ENCODE assay signal across 16 cellular contexts in the genomic region with DNA sequence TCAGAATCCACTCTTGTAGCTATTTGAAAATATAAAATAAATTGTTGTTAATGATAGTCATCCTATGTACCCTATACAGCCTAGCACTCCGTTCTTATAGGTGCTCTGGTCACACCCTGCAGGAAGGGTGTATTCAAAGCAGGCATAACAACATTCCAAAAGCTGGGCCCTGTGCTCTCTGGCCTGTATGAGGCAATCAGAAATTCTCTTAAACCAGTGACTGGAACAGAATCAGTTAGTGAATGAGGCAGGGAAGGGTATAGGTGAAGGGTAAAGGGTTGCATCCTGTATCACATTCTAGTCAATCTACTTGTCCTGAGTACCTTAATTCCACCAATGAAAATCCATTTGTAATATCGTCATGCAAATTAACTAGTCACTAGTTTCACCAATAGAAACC.
DNase-seq lines count a peak whose midpoint lies in the region; ATAC-seq and TF ChIP-seq lines count a peak whose summit lies in the region.
"Had no signal": no experiment of that assay in that cellular context is flagged by ENCODE, and none has a peak within 500 bp of the region (broad histone marks: within the 10 kb centered on the region; RNA-seq: fewer than 3 reads in every experiment).

No MANE protein-coding gene starts in this region.

- DNase-seq in CD4-positive, alpha-beta memory T cell: no peak
- peak; percentile 48 for DNase-seq in mammary epithelial cell
- DNase-seq in naive B cell: no peak
- no peak for DNase-seq in AG08395 (ENCODE audit: low spot score)
- no peak for DNase-seq in dedifferentiated amniotic fluid mesenchymal stem cell (ENCODE audit: extremely low spot score)
- no peak for DNase-seq in epidermal melanocyte (ENCODE audit: insufficient read length, low spot score)
- DNase-seq in stomach: no peak
- DNase-seq: activated CD4-positive, alpha-beta T cell treated with anti-CD3 and anti-CD28 coated beads for 4 hours; anterior cingulate cortex; cortex of kidney; mesendoderm had no signal

- H4K20me1 ChIP-seq in mammary epithelial cell (ENCODE audit: insufficient read depth, low read length): no peaks in the 10 kb centered on the region
- H4K20me1 ChIP-seq: BLaER1 treated with 17β-estradiol and CSF1 and Interleukin-3, amounts not matched to agents 10 nM and 100 nM had no signal

- dilution Hi-C loops in mammary epithelial cell (cut with HindIII; ENCODE audit: low sequenced_read_pairs): no loop called here

- no peaks in the 10 kb centered on the region for H3K79me2 ChIP-seq in mammary epithelial cell (ENCODE audit: insufficient read depth, low read length)

- H3K4me2 ChIP-seq in mammary epithelial cell (ENCODE audit: insufficient read depth, low read depth, low read length): peak overlapping the region; percentile 47

- POLR2A ChIA-PET in CD4-positive, alpha-beta memory T cell (lab: Charles Lee; ENCODE audit: partially characterized antibody): interaction anchor here (0.7 to 3.6 kb wide), 3 partner anchors 8 to 105 kb away, joined by 3 to 19 read pairs (median 4); no protein-coding TSS in a partner anchor

- no peaks in the 10 kb centered on the region for H3K36me3 Mint-ChIP-seq in CD4-positive, alpha-beta memory T cell
- H3K36me3 Mint-ChIP-seq in IgD-negative memory B cell (no peaks in the 10 kb centered on the region), naive B cell (no peaks in the 10 kb centered on the region)

- no peaks in the 10 kb centered on the region for H3K27me3 ChIP-seq in CD4-positive, alpha-beta memory T cell (ENCODE audit: insufficient read depth, low read length)
- H3K27me3 ChIP-seq in mammary epithelial cell (ENCODE audit: insufficient read depth, low read length) (no peaks in the 10 kb centered on the region), stomach (no peaks in the 10 kb centered on the region)
- H3K27me3 ChIP-seq: BLaER1 treated with 17β-estradiol and CSF1 and Interleukin-3, amounts not matched to agents 10 nM and 100 nM; tibial nerve had no signal

- H3K27me3 Mint-ChIP-seq in CD4-positive, alpha-beta memory T cell: no peaks in the 10 kb centered on the region
- H3K27me3 Mint-ChIP-seq in IgD-negative memory B cell: no peaks in the 10 kb centered on the region
- no peaks in the 10 kb centered on the region for H3K27me3 Mint-ChIP-seq in naive B cell

- peak overlapping the region in 4 of 7 donors; percentile 29 to 72 (median 41) for H3K27ac Mint-ChIP-seq in CD4-positive, alpha-beta memory T cell
- peak overlapping the region in 2 of 3 donors; percentile 49 to 91 for H3K27ac Mint-ChIP-seq in IgD-negative memory B cell
- peak overlapping the region in 4 of 6 donors; percentile 85 to 92 (median 90) for H3K27ac Mint-ChIP-seq in naive B cell

- TF ChIP-seq CTCF in mammary epithelial cell (conservative IDR thresholded peaks at IDR 0.05 in 1 of 2, IDR thresholded peaks at IDR 0.05 in 1 of 2; ENCODE audit: extremely low read depth in 1 of 2, insufficient read depth in 1 of 2, low read depth in 1 of 2, low read length in 2 of 2): no peak
- TF ChIP-seq CTCF in stomach (IDR thresholded peaks at IDR 0.05): no peak

- no peak overlapping the region for H3K4me3 ChIP-seq in CD4-positive, alpha-beta memory T cell (ENCODE audit: low read length in 2 of 2)
- H3K4me3 ChIP-seq in mammary epithelial cell (replicated peaks in 1 of 3; ENCODE audit: insufficient read depth in 1 of 3, low read depth in 2 of 3, low read length in 3 of 3) (no peak overlapping the region), stomach (no peak overlapping the region)
- H3K4me3 ChIP-seq: BLaER1 treated with 17β-estradiol and CSF1 and Interleukin-3, amounts not matched to agents 10 nM and 100 nM; GM12878; tibial nerve had no signal

- H3K4me1 Mint-ChIP-seq in CD4-positive, alpha-beta memory T cell: peaks cover 30 to 44% (median 39%) of the 10 kb centered on the region in 4 donors
- peaks cover 25 to 38% (median 29%) of the 10 kb centered on the region in 3 donors for H3K4me1 Mint-ChIP-seq in IgD-negative memory B cell
- peaks cover 31 to 55% (median 40%) of the 10 kb centered on the region in 3 donors for H3K4me1 Mint-ChIP-seq in naive B cell

- 50% methylated on average over 2 of the region's 2 CpGs for WGBS in mammary epithelial cell (ENCODE audit: low coverage, missing lambda C conversion rate)
- 66 to 80% (median 71%) methylated on average over 2 of the region's 2 CpGs for WGBS in stomach, 5 donors

- H3K27ac ChIP-seq in CD4-positive, alpha-beta memory T cell (ENCODE audit: low read depth, low read length): no peak overlapping the region
- H3K27ac ChIP-seq in mammary epithelial cell (ENCODE audit: insufficient read depth, low read depth, low read length) (peak overlapping the region; percentile 45), stomach (no peak overlapping the region)
- H3K27ac ChIP-seq: tibial nerve had no signal

- H3K36me3 ChIP-seq in CD4-positive, alpha-beta memory T cell (ENCODE audit: insufficient read depth, low read length): no peaks in the 10 kb centered on the region
- H3K36me3 ChIP-seq in mammary epithelial cell (ENCODE audit: insufficient read depth, low read length) (no peaks in the 10 kb centered on the region), stomach (no peaks in the 10 kb centered on the region)
- H3K36me3 ChIP-seq: BLaER1 treated with 17β-estradiol and CSF1 and Interleukin-3, amounts not matched to agents 10 nM and 100 nM; tibial nerve had no signal

- no TSS peak for BruUV-seq in mammary epithelial cell (replicated peaks; lab: Mats Ljungman, UMichigan)

- no peak overlapping the region for H3K4me3 Mint-ChIP-seq in CD4-positive, alpha-beta memory T cell
- H3K4me3 Mint-ChIP-seq in IgD-negative memory B cell (no peak overlapping the region), naive B cell (no peak overlapping the region)
- H3K4me3 Mint-ChIP-seq: activated T-cell treated with anti-CD3 and anti-CD28 coated beads, Interleukin-2, amount 50 U/mL, for 72 hours had no signal

- H2AFZ ChIP-seq in mammary epithelial cell (ENCODE audit: low read depth, low read length): peak overlapping the region; percentile 20

- in situ Hi-C loops in mammary epithelial cell (cut with MboI; ENCODE audit: low sequenced_read_pairs in 2 of 2): no loop called here

- ATAC-seq in naive B cell (ENCODE audit: low read depth in 2 of 2): no peak

- H3K9me3 Mint-ChIP-seq in CD4-positive, alpha-beta memory T cell: no peaks in the 10 kb centered on the region
- H3K9me3 Mint-ChIP-seq in IgD-negative memory B cell (no peaks in the 10 kb centered on the region), naive B cell (no peaks in the 10 kb centered on the region)
- H3K9me3 Mint-ChIP-seq: activated T-cell treated with anti-CD3 and anti-CD28 coated beads, Interleukin-2, amount 50 U/mL, for 72 hours had no signal

- no peaks in the 10 kb centered on the region for H3K9me3 ChIP-seq in CD4-positive, alpha-beta memory T cell (ENCODE audit: control insufficient read depth in 1 of 2, low read length in 2 of 2)
- H3K9me3 ChIP-seq in mammary epithelial cell (replicated peaks; ENCODE audit: insufficient read depth, low read length) (no peaks in the 10 kb centered on the region), stomach (no peaks in the 10 kb centered on the region)
- H3K9me3 ChIP-seq: tibial nerve had no signal

- H3K4me1 ChIP-seq in CD4-positive, alpha-beta memory T cell (ENCODE audit: insufficient read depth, low read length): peaks cover 35% of the 10 kb centered on the region
- peaks cover 19% of the 10 kb centered on the region for H3K4me1 ChIP-seq in mammary epithelial cell (ENCODE audit: insufficient read depth, low read length)
- peaks cover 13 to 26% (median 20%) of the 10 kb centered on the region in 4 donors for H3K4me1 ChIP-seq in stomach

- TF ChIP-seq POLR2A in stomach (IDR thresholded peaks at IDR 0.05): no peak

- CTCF ChIA-PET in CD4-positive, alpha-beta memory T cell (lab: Charles Lee; ENCODE audit: partially characterized antibody): no interaction called here
- CTCF ChIA-PET in mammary epithelial cell (lab: Charles Lee; ENCODE audit: low non-redundant PET): interaction anchor here (0.6 kb wide), 1 partner anchor 118 kb away, joined by 3 read pairs; no protein-coding TSS in a partner anchor

- H3K9ac ChIP-seq in mammary epithelial cell (ENCODE audit: insufficient read depth, low read length): no peak overlapping the region
- H3K9ac ChIP-seq: BLaER1 treated with 17β-estradiol and CSF1 and Interleukin-3, amounts not matched to agents 10 nM and 100 nM had no signal

- no peak for TF ChIP-seq EP300 in stomach (IDR thresholded peaks at IDR 0.05)

- intact Hi-C loops in CD4-positive, alpha-beta memory T cell (cut with micrococcal nuclease): no loop called here
- intact Hi-C loops in mammary epithelial cell (cut with micrococcal nuclease) (no loop called here), stomach (cut with DNase I; ENCODE audit: low total_unique reads) (no loop called here)
